Comparison of ENCODE assay signal across 2 cellular contexts in the genomic region with DNA sequence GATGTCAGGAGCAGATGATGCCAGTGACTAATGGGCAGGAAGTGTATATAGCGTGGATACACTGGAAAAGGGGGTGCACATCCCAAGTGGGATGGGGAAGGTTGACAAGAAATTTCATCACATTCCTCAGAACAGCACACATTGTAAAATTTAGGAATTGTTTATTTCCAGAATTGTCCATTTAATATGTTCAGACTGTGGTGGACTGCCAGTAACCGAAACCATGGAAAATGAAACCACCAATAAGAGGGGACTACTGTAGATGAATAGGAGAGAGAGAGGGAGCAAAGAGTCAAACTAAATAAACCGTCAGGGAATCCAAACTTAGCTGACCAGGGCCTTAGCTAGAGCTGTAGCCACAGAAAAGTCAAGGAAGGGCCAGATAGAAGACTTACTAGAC.
TF ChIP-seq lines count a peak whose summit lies in the region.

No MANE protein-coding gene starts in this region.

TF ChIP-seq in IMR-90, 13 proteins besides CTCF, POLR2A, EP300 and RAD21:
- no peak for TF ChIP-seq CHD1 (IDR thresholded peaks at IDR 0.05; ENCODE audit: low read depth, low read length)
- TF ChIP-seq, protein P1, sequence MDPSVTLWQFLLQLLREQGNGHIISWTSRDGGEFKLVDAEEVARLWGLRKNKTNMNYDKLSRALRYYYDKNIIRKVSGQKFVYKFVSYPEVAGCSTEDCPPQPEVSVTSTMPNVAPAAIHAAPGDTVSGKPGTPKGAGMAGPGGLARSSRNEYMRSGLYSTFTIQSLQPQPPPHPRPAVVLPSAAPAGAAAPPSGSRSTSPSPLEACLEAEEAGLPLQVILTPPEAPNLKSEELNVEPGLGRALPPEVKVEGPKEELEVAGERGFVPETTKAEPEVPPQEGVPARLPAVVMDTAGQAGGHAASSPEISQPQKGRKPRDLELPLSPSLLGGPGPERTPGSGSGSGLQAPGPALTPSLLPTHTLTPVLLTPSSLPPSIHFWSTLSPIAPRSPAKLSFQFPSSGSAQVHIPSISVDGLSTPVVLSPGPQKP (IDR thresholded peaks at IDR 0.05; ENCODE audit: borderline replicate concordance, low read depth, low read length), result no peak
- no peak for TF ChIP-seq SMC3 (IDR thresholded peaks at IDR 0.05; ENCODE audit: low read depth, low read length)
- TF ChIP-seq CEBPB (IDR thresholded peaks at IDR 0.05; ENCODE audit: low read depth, low read length), result no peak
- no peak for TF ChIP-seq RFX5 (IDR thresholded peaks at IDR 0.05; ENCODE audit: low read depth, low read length)
- no peak for TF ChIP-seq FOS (IDR thresholded peaks at IDR 0.05; ENCODE audit: low read depth, low read length)
- TF ChIP-seq RCOR1 (IDR thresholded peaks at IDR 0.05; ENCODE audit: insufficient replicate concordance, low read length), result no peak
- TF ChIP-seq MXI1 (IDR thresholded peaks at IDR 0.05; ENCODE audit: borderline replicate concordance, low read depth, low read length), result no peak
- no peak for TF ChIP-seq MAZ (IDR thresholded peaks at IDR 0.05; ENCODE audit: borderline replicate concordance, low read depth, low read length)
- TF ChIP-seq BHLHE40 (IDR thresholded peaks at IDR 0.05; ENCODE audit: low read depth, low read length), result no peak
- TF ChIP-seq NFE2L2 (IDR thresholded peaks at IDR 0.05; ENCODE audit: low read depth, low read length), result no peak
- TF ChIP-seq, protein P2, sequence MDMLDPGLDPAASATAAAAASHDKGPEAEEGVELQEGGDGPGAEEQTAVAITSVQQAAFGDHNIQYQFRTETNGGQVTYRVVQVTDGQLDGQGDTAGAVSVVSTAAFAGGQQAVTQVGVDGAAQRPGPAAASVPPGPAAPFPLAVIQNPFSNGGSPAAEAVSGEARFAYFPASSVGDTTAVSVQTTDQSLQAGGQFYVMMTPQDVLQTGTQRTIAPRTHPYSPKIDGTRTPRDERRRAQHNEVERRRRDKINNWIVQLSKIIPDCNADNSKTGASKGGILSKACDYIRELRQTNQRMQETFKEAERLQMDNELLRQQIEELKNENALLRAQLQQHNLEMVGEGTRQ (IDR thresholded peaks at IDR 0.05; ENCODE audit: low read depth, low read length), result no peak
- TF ChIP-seq MAFK (IDR thresholded peaks at IDR 0.05; ENCODE audit: low read depth, low read length), result no peak

TF ChIP-seq in HepG2, 621 proteins besides CTCF, POLR2A, EP300 and RAD21:
- TF ChIP-seq RAD51 (IDR thresholded peaks at IDR 0.05; ENCODE audit: borderline replicate concordance), result no peak
- TF ChIP-seq, protein P3, sequence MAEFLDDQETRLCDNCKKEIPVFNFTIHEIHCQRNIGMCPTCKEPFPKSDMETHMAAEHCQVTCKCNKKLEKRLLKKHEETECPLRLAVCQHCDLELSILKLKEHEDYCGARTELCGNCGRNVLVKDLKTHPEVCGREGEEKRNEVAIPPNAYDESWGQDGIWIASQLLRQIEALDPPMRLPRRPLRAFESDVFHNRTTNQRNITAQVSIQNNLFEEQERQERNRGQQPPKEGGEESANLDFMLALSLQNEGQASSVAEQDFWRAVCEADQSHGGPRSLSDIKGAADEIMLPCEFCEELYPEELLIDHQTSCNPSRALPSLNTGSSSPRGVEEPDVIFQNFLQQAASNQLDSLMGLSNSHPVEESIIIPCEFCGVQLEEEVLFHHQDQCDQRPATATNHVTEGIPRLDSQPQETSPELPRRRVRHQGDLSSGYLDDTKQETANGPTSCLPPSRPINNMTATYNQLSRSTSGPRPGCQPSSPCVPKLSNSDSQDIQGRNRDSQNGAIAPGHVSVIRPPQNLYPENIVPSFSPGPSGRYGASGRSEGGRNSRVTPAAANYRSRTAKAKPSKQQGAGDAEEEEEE (CRISPR knock-in tag; IDR thresholded peaks at IDR 0.05; ENCODE audit: borderline replicate concordance), result no peak
- no peak for TF ChIP-seq BCL6 (CRISPR knock-in tag; IDR thresholded peaks at IDR 0.05)
- no peak for TF ChIP-seq ZNF530 (CRISPR knock-in tag; IDR thresholded peaks at IDR 0.05; ENCODE audit: low read depth)
- TF ChIP-seq MTF1 (CRISPR knock-in tag; IDR thresholded peaks at IDR 0.05), result no peak
- TF ChIP-seq ZNF766 (CRISPR knock-in tag; IDR thresholded peaks at IDR 0.05; ENCODE audit: borderline replicate concordance), result no peak
- no peak for TF ChIP-seq RORA (CRISPR knock-in tag; IDR thresholded peaks at IDR 0.05)
- TF ChIP-seq ZNF550 (CRISPR knock-in tag; IDR thresholded peaks at IDR 0.05; ENCODE audit: borderline replicate concordance), result no peak
- TF ChIP-seq ZNF263 (CRISPR knock-in tag; IDR thresholded peaks at IDR 0.05), result no peak
- TF ChIP-seq ZNF343 (CRISPR knock-in tag; IDR thresholded peaks at IDR 0.05), result no peak
